Comparison of ENCODE assay signal across 1 cellular context in the genomic region with DNA sequence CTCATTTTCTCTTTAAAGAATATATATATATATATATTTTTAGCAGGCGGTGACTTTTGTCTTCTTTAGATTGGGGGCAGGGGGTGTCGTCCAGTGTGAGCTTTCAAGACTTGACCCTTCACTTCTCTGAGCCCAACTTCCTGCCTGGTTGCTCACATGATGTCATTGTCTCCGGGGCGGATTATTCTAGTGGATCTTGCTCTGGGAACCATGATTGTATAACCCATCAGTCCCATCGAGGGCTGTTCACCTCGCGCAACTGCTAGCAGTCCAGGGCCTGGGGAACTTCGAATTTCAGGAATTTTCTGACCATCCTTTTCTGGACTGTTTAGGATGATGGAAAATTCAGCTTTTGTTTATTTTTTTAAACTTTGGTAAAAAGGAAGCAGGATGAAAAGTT.
TF ChIP-seq lines count a peak whose summit lies in the region.

No MANE protein-coding gene starts in this region.

TF ChIP-seq in GM23338, 12 proteins besides CTCF, POLR2A, EP300 and RAD21 (continued from another document):
- TF ChIP-seq, protein P1, sequence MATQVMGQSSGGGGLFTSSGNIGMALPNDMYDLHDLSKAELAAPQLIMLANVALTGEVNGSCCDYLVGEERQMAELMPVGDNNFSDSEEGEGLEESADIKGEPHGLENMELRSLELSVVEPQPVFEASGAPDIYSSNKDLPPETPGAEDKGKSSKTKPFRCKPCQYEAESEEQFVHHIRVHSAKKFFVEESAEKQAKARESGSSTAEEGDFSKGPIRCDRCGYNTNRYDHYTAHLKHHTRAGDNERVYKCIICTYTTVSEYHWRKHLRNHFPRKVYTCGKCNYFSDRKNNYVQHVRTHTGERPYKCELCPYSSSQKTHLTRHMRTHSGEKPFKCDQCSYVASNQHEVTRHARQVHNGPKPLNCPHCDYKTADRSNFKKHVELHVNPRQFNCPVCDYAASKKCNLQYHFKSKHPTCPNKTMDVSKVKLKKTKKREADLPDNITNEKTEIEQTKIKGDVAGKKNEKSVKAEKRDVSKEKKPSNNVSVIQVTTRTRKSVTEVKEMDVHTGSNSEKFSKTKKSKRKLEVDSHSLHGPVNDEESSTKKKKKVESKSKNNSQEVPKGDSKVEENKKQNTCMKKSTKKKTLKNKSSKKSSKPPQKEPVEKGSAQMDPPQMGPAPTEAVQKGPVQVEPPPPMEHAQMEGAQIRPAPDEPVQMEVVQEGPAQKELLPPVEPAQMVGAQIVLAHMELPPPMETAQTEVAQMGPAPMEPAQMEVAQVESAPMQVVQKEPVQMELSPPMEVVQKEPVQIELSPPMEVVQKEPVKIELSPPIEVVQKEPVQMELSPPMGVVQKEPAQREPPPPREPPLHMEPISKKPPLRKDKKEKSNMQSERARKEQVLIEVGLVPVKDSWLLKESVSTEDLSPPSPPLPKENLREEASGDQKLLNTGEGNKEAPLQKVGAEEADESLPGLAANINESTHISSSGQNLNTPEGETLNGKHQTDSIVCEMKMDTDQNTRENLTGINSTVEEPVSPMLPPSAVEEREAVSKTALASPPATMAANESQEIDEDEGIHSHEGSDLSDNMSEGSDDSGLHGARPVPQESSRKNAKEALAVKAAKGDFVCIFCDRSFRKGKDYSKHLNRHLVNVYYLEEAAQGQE (IDR thresholded peaks at IDR 0.05; ENCODE audit: unreplicated experiment), result no peak
- TF ChIP-seq ZNF331 (CRISPR knock-in tag; IDR thresholded peaks at IDR 0.05; ENCODE audit: low read depth) (no peak), ZNF114 (CRISPR knock-in tag; IDR thresholded peaks at IDR 0.05) (no peak), NANOG (IDR thresholded peaks at IDR 0.05; ENCODE audit: borderline replicate concordance) (no peak), EZH2phosphoT487 (IDR thresholded peaks at IDR 0.05; ENCODE audit: unreplicated experiment) (no peak)
